Comparison of ENCODE assay signal across 8 cellular contexts in genomic region chr9:137118092-137118603, GRCh38. TPM values are rescaled to one million over a fixed set of nuclear protein-coding genes. Genes with fewer than 3 reads are reported as not detected.
DNase-seq lines count a peak whose midpoint lies in the region; TF ChIP-seq lines count a peak whose summit lies in the region.
"Not testable (repeated sequence)": the region's sequence is repeated elsewhere in the genome, so short reads cannot be mapped to it uniquely, and the experiment has no call there.
"Had no signal": no experiment of that assay in that cellular context is flagged by ENCODE, and none has a peak within 500 bp of the region (broad histone marks: within the 10 kb centered on the region; RNA-seq: fewer than 3 reads in every experiment).

No MANE protein-coding gene starts in this region.

- peak overlapping the region; percentile 99 for H3K4me2 ChIP-seq in hepatocyte
- not testable (repeated sequence) for H3K4me2 ChIP-seq in trophoblast cell (ENCODE audit: low read length)

- not testable (repeated sequence) for H3K36me3 ChIP-seq in cardiac muscle cell; hepatocyte (replicated peaks; ENCODE audit: insufficient read depth, low read depth); trophoblast cell (ENCODE audit: control insufficient read depth in 1 of 2, insufficient read depth in 2 of 2, low read length in 2 of 2)

- WGBS in hepatocyte (ENCODE audit: low lambda C conversion rate, missing lambda C conversion rate): 85% methylated on average over 9 of the region's 12 CpGs
- WGBS in trophoblast cell (ENCODE audit: extremely low coverage, insufficient coverage, insufficient read length): no CpG with 5 or more reads among the region's 12 CpGs

- not testable (repeated sequence) for H3K9ac ChIP-seq in trophoblast cell (ENCODE audit: low read length)

- TF ChIP-seq EP300 in Ishikawa (IDR thresholded peaks at IDR 0.05; ENCODE audit: borderline replicate concordance): not testable (repeated sequence)

- H4K91ac ChIP-seq in trophoblast cell (ENCODE audit: low read depth, low read length): not testable (repeated sequence)

- not testable (repeated sequence) for H3K18ac ChIP-seq in trophoblast cell (ENCODE audit: low read length)

- not testable (repeated sequence) for H3K9me3 ChIP-seq in cardiac muscle cell (ENCODE audit: low read depth); hepatocyte (ENCODE audit: low read depth); trophoblast cell (ENCODE audit: insufficient read depth, low read depth, low read length)

- H3K4ac ChIP-seq in trophoblast cell (ENCODE audit: low read depth, low read length): not testable (repeated sequence)

- H3K79me2 ChIP-seq in hepatocyte; trophoblast cell (ENCODE audit: control insufficient read depth, insufficient read depth, low read length, poor library complexity): not testable (repeated sequence)

- not testable (repeated sequence) for H3K23ac ChIP-seq in trophoblast cell (ENCODE audit: low read length)

- not testable (repeated sequence) for H2AK5ac ChIP-seq in trophoblast cell (ENCODE audit: low read length)

- H2BK120ac ChIP-seq in trophoblast cell (ENCODE audit: insufficient read depth, low read length, poor library complexity): not testable (repeated sequence)

- not testable (repeated sequence) for H2BK12ac ChIP-seq in trophoblast cell (ENCODE audit: low read length)

- not testable (repeated sequence) for DNase-seq in cardiac muscle cell (ENCODE audit: low read depth in 1 of 2, low spot score in 1 of 2); hepatocyte (ENCODE audit: low spot score)
- DNase-seq in trophoblast cell: peak; percentile 48 to 57

- H3K27me3 ChIP-seq in cardiac muscle cell, hepatocyte: not testable (repeated sequence)
- peaks cover 24% of the 10 kb centered on the region for H3K27me3 ChIP-seq in trophoblast cell (ENCODE audit: insufficient read depth, low read length)

- not testable (repeated sequence) for H4K8ac ChIP-seq in trophoblast cell (ENCODE audit: low read depth, low read length)

- H3K4me1 ChIP-seq in cardiac muscle cell (ENCODE audit: low read depth) (peaks cover 29% of the 10 kb centered on the region), hepatocyte (ENCODE audit: insufficient read depth) (peaks cover 37% of the 10 kb centered on the region)
- H3K4me1 ChIP-seq in trophoblast cell (ENCODE audit: control insufficient read depth in 1 of 2, insufficient read depth in 2 of 2, low read length in 2 of 2): not testable (repeated sequence)

- not testable (repeated sequence) for H3K79me1 ChIP-seq in trophoblast cell (ENCODE audit: low read length)

- not testable (repeated sequence) for H4K12ac ChIP-seq in trophoblast cell (ENCODE audit: low read depth, low read length)

- H3K9me2 ChIP-seq in hepatocyte (replicated peaks; ENCODE audit: insufficient read depth): not testable (repeated sequence)

- H3K4me3 ChIP-seq in cardiac muscle cell; hepatocyte; trophoblast cell (ENCODE audit: low read depth, low read length): not testable (repeated sequence)

- H4K20me1 ChIP-seq in hepatocyte (ENCODE audit: insufficient read depth, poor library complexity, severe bottlenecking): not testable (repeated sequence)

- TF ChIP-seq CTCF in cardiac muscle cell (IDR thresholded peaks at IDR 0.05; ENCODE audit: low read depth, low read length); hepatocyte (IDR thresholded peaks at IDR 0.05; ENCODE audit: poor library complexity): not testable (repeated sequence)

- H2BK5ac ChIP-seq in trophoblast cell (ENCODE audit: low read depth, low read length, poor library complexity): not testable (repeated sequence)

- peak overlapping the region; percentile 97 for H3K27ac ChIP-seq in cardiac muscle cell
- H3K27ac ChIP-seq in hepatocyte: peak overlapping the region; percentile 84
- H3K27ac ChIP-seq in trophoblast cell (ENCODE audit: low read depth, low read length): not testable (repeated sequence)

- not testable (repeated sequence) for TF ChIP-seq RAD21 in Ishikawa (IDR thresholded peaks at IDR 0.05; ENCODE audit: low read depth)

- H3K14ac ChIP-seq in trophoblast cell (ENCODE audit: low read length): not testable (repeated sequence)

- not testable (repeated sequence) for H2AFZ ChIP-seq in hepatocyte; trophoblast cell (ENCODE audit: insufficient read depth, low read length, poor library complexity)

TF ChIP-seq in Ishikawa, 13 proteins besides CTCF, POLR2A, EP300 and RAD21:
- peak; percentile 66 for TF ChIP-seq CEBPB (IDR thresholded peaks at IDR 0.05)

RNA-seq across cellular contexts. Expression of gene DPP7, which starts 3.6 kb away (rescaled TPM):
- total RNA-seq in cardiac muscle cell: 125 and 144 TPM in 2 replicates
- polyA plus RNA-seq in cardiac muscle cell: 202 and 204 TPM in 2 replicates
- total RNA-seq in hepatocyte: 206 and 207 TPM in 2 replicates
- polyA plus RNA-seq in hepatocyte: 544 and 678 TPM in 2 replicates
- 11.0 and 12.4 TPM in 2 replicates for polyA plus RNA-seq in trophoblast cell (2013)

RNA-seq across cellular contexts. Expression of gene GRIN1, which starts 20.8 kb away (rescaled TPM):
- total RNA-seq in cardiac muscle cell (0.03 TPM in 1 of 2 replicates, not detected in the other), hepatocyte (not detected in 2 replicates)
- polyA plus RNA-seq in cardiac muscle cell (0.22 and 0.49 TPM in 2 replicates), hepatocyte (not detected in 2 replicates)
- polyA plus RNA-seq in trophoblast cell (2013): 0.10 and 0.16 TPM in 2 replicates
- total RNA-seq: A172; B cell; CD4-positive, alpha-beta T cell had no signal
- polyA plus RNA-seq: IgD-negative memory B cell had no signal

RNA-seq across cellular contexts. Expression of gene MAN1B1, which starts 31.4 kb away (rescaled TPM):
- total RNA-seq in cardiac muscle cell (59.4 and 73.3 TPM in 2 replicates), hepatocyte (54.6 and 60.8 TPM in 2 replicates)
- polyA plus RNA-seq in cardiac muscle cell (67.6 and 86.7 TPM in 2 replicates), hepatocyte (94.2 and 101 TPM in 2 replicates)
- polyA plus RNA-seq in trophoblast cell (2013): 36.5 and 37.4 TPM in 2 replicates

RNA-seq across cellular contexts. Expression of gene UAP1L1, which starts 40.8 kb away (rescaled TPM):
- total RNA-seq in cardiac muscle cell: 5.8 and 13.3 TPM in 2 replicates
- polyA plus RNA-seq in cardiac muscle cell: 9.9 and 17.9 TPM in 2 replicates
- total RNA-seq in hepatocyte: 11.2 and 15.6 TPM in 2 replicates
- polyA plus RNA-seq in hepatocyte: 39.1 and 40.1 TPM in 2 replicates
- 5.1 and 5.5 TPM in 2 replicates for polyA plus RNA-seq in trophoblast cell (2013)

RNA-seq across cellular contexts. Expression of gene SAPCD2, which starts 47.8 kb away (rescaled TPM):
- 6.3 and 42.1 TPM in 2 replicates for total RNA-seq in cardiac muscle cell
- 4.7 and 28.3 TPM in 2 replicates for polyA plus RNA-seq in cardiac muscle cell
- 4.6 and 7.5 TPM in 2 replicates for total RNA-seq in hepatocyte
- 4.8 and 5.6 TPM in 2 replicates for polyA plus RNA-seq in hepatocyte
- polyA plus RNA-seq in trophoblast cell (2013): 9.0 and 9.1 TPM in 2 replicates
